In genomic region chr1:5504364-5504740, GRCh38 we compare ENCODE assay signal across 29 cellular contexts.
DNase-seq lines count a peak whose midpoint lies in the region; ATAC-seq, FAIRE-seq and TF ChIP-seq lines count a peak whose summit lies in the region.
"Had no signal": no experiment of that assay in that cellular context is flagged by ENCODE, and none has a peak within 500 bp of the region (broad histone marks: within the 10 kb centered on the region; RNA-seq: fewer than 3 reads in every experiment).

No MANE protein-coding gene starts in this region.

- 22 to 31% (median 25%) methylated on average over 8 of the region's 8 CpGs for WGBS in psoas muscle, 3 donors

- no peaks in the 10 kb centered on the region for H3K36me3 ChIP-seq in bronchial epithelial cell (ENCODE audit: control insufficient read depth, insufficient read depth, low read length)
- H3K36me3 ChIP-seq in psoas muscle (ENCODE audit: insufficient read depth in 1 of 2, low read depth in 1 of 2): no peaks in the 10 kb centered on the region
- H3K36me3 ChIP-seq in upper lobe of right lung: no peaks in the 10 kb centered on the region
- H3K36me3 ChIP-seq: adrenal gland, cardiac muscle cell had no signal

- no peak for TF ChIP-seq RAD21 in Ishikawa (IDR thresholded peaks at IDR 0.05; ENCODE audit: low read depth)

- H3K4me1 ChIP-seq in psoas muscle: no peaks in the 10 kb centered on the region
- H3K4me1 ChIP-seq in upper lobe of right lung: no peaks in the 10 kb centered on the region
- H3K4me1 ChIP-seq: adrenal gland had no signal

- intact Hi-C loops in CD14-positive monocyte (cut with micrococcal nuclease) (no loop called here), psoas muscle (cut with DNase I) (no loop called here), upper lobe of right lung (cut with DNase I) (no loop called here)

- DNase-seq in CD14-positive monocyte (ENCODE audit: low spot score): peak; percentile 26
- DNase-seq in bronchial epithelial cell (ENCODE audit: low read depth): peak; percentile 5
- DNase-seq in psoas muscle: peak; percentile 46 to 74
- no peak for DNase-seq in upper lobe of right lung
- DNase-seq: activated CD4-positive, alpha-beta memory T cell treated with anti-CD3 and anti-CD28 coated beads, Interleukin-2, amount 10 ng/mL, durations not matched to agents 7 days and 5 days; activated CD4-positive, alpha-beta T cell treated with anti-CD3 and anti-CD28 coated beads for 1 hour; activated naive CD4-positive, alpha-beta T cell treated with anti-CD3 and anti-CD28 coated beads, Interleukin-2, amount 10 ng/mL, durations not matched to agents 7 days and 5 days; adrenal gland; DMS153; effector memory CD4-positive, alpha-beta T cell; glutamatergic neuron; NCI-H1092 treated with DMSO at 0.1 percent for 48 hours; NCI-H1694 treated with DMSO at 0.1 percent for 48 hours; NCI-H524 treated with DMSO at 0.1 percent for 48 hours; PC-9; stimulated activated CD4-positive, alpha-beta T cell treated with anti-CD3 and anti-CD28 coated beads, Interleukin-15, amount 100 ng/mL, for 24 hours; stimulated activated CD4-positive, alpha-beta T cell treated with anti-CD3 and anti-CD28 coated beads, Interleukin-4, amount 100 ng/mL, for 4 hours; trophoblast cell had no signal

- H3K27ac Mint-ChIP-seq in CD14-positive monocyte: no peak overlapping the region
- H3K27ac Mint-ChIP-seq in activated T-helper 17 cell treated with anti-CD3 and anti-CD28 coated beads, Interleukin-2, amount 50 U/mL, for 72 hours: no peak overlapping the region
- H3K27ac Mint-ChIP-seq: activated CD4-positive, alpha-beta memory T cell treated with anti-CD3 and anti-CD28 coated beads, Interleukin-2, amount 10 ng/mL, durations not matched to agents 7 days and 5 days; activated naive CD4-positive, alpha-beta T cell treated with anti-CD3 and anti-CD28 coated beads, Interleukin-2, amount 10 ng/mL, durations not matched to agents 7 days and 5 days; mesothelial cell of epicardium; progenitor cell of endocrine pancreas; T-helper 2 cell treated with Interferon-gamma antibody and Interleukin-4, amounts not matched to agents 5 μg/mL and 100 μg/mL, for 36 hours had no signal

- no peaks in the 10 kb centered on the region for H3K4me1 Mint-ChIP-seq in CD14-positive monocyte
- H3K4me1 Mint-ChIP-seq in activated T-helper 17 cell treated with anti-CD3 and anti-CD28 coated beads, Interleukin-2, amount 50 U/mL, for 72 hours: no peaks in the 10 kb centered on the region
- H3K4me1 Mint-ChIP-seq: activated CD4-positive, alpha-beta memory T cell treated with anti-CD3 and anti-CD28 coated beads, Interleukin-2, amount 10 ng/mL, durations not matched to agents 7 days and 5 days; activated naive CD4-positive, alpha-beta T cell treated with anti-CD3 and anti-CD28 coated beads, Interleukin-2, amount 10 ng/mL, durations not matched to agents 7 days and 5 days had no signal

- peaks cover 0 to 2% (median 0%) of the 10 kb centered on the region in 7 donors for H3K9me3 Mint-ChIP-seq in CD14-positive monocyte
- H3K9me3 Mint-ChIP-seq in activated T-helper 17 cell treated with anti-CD3 and anti-CD28 coated beads, Interleukin-2, amount 50 U/mL, for 72 hours: no peaks in the 10 kb centered on the region
- H3K9me3 Mint-ChIP-seq: activated CD4-positive, alpha-beta memory T cell treated with anti-CD3 and anti-CD28 coated beads, Interleukin-2, amount 10 ng/mL, durations not matched to agents 7 days and 5 days; activated naive CD4-positive, alpha-beta T cell treated with anti-CD3 and anti-CD28 coated beads, Interleukin-2, amount 10 ng/mL, durations not matched to agents 7 days and 5 days; mesothelial cell of epicardium; T-helper 2 cell treated with Interferon-gamma antibody and Interleukin-4, amounts not matched to agents 5 μg/mL and 100 μg/mL, for 36 hours had no signal

- peaks cover 2 to 9% (median 7%) of the 10 kb centered on the region in 3 donors for H3K27me3 Mint-ChIP-seq in CD14-positive monocyte (ENCODE audit: low read depth in 3 of 3)
- no peaks in the 10 kb centered on the region for H3K27me3 Mint-ChIP-seq in activated T-helper 17 cell treated with anti-CD3 and anti-CD28 coated beads, Interleukin-2, amount 50 U/mL, for 72 hours
- H3K27me3 Mint-ChIP-seq: activated CD4-positive, alpha-beta memory T cell treated with anti-CD3 and anti-CD28 coated beads, Interleukin-2, amount 10 ng/mL, durations not matched to agents 7 days and 5 days had no signal

- H3K4me3 ChIP-seq in bronchial epithelial cell (ENCODE audit: low read depth, low read length): no peak overlapping the region
- no peak overlapping the region for H3K4me3 ChIP-seq in psoas muscle
- H3K4me3 ChIP-seq in upper lobe of right lung: no peak overlapping the region
- H3K4me3 ChIP-seq: adrenal gland, cardiac muscle cell, coronary artery, PC-9 had no signal

- no peak for FAIRE-seq in bronchial epithelial cell (lab: Jason Lieb, UNC)
- FAIRE-seq: GM12892 had no signal

- H3K27me3 ChIP-seq in bronchial epithelial cell (ENCODE audit: control insufficient read depth, insufficient read depth, low read length): no peaks in the 10 kb centered on the region
- H3K27me3 ChIP-seq in psoas muscle (ENCODE audit: insufficient read depth in 3 of 3, low read length in 2 of 3): peaks cover 0 to 5% (median 4%) of the 10 kb centered on the region in 3 donors
- H3K27me3 ChIP-seq in upper lobe of right lung: peaks cover 22% of the 10 kb centered on the region
- H3K27me3 ChIP-seq: adrenal gland, cardiac muscle cell had no signal

- no peak overlapping the region for H3K4me3 Mint-ChIP-seq in CD14-positive monocyte
- H3K4me3 Mint-ChIP-seq in activated T-helper 17 cell treated with anti-CD3 and anti-CD28 coated beads, Interleukin-2, amount 50 U/mL, for 72 hours: no peak overlapping the region
- H3K4me3 Mint-ChIP-seq: activated CD4-positive, alpha-beta memory T cell treated with anti-CD3 and anti-CD28 coated beads, Interleukin-2, amount 10 ng/mL, durations not matched to agents 7 days and 5 days; activated naive CD4-positive, alpha-beta T cell treated with anti-CD3 and anti-CD28 coated beads, Interleukin-2, amount 10 ng/mL, durations not matched to agents 7 days and 5 days; mesothelial cell of epicardium; T-helper 2 cell treated with Interferon-gamma antibody and Interleukin-4, amounts not matched to agents 5 μg/mL and 100 μg/mL, for 36 hours had no signal

- no peak for TF ChIP-seq CTCF in CD14-positive monocyte (IDR thresholded peaks at IDR 0.05)
- TF ChIP-seq CTCF in bronchial epithelial cell (IDR thresholded peaks at IDR 0.05; ENCODE audit: insufficient read depth, low read length, severe bottlenecking): no peak
- TF ChIP-seq CTCF in psoas muscle (IDR thresholded peaks at IDR 0.05): no peak
- no peak for TF ChIP-seq CTCF in upper lobe of right lung (IDR thresholded peaks at IDR 0.05)

- H3K9me3 ChIP-seq in psoas muscle (no peaks in the 10 kb centered on the region), upper lobe of right lung (no peaks in the 10 kb centered on the region)
- H3K9me3 ChIP-seq: adrenal gland had no signal

- no peak for TF ChIP-seq EP300 in Ishikawa (IDR thresholded peaks at IDR 0.05; ENCODE audit: borderline replicate concordance)

- ATAC-seq in psoas muscle: peak in 2 of 4 donors; percentile 40 to 54
- no peak for ATAC-seq in activated T-helper 17 cell treated with anti-CD3 and anti-CD28 coated beads, Interleukin-2, amount 50 U/mL, for 72 hours (replicated peaks)
- no peak for ATAC-seq in HG02970 (IDR thresholded peaks at IDR 0.05; ENCODE audit: low FRiP score, unreplicated experiment)
- no peak for ATAC-seq in upper lobe of right lung
- ATAC-seq in HG03196 (IDR thresholded peaks at IDR 0.05; ENCODE audit: unreplicated experiment): no peak
- ATAC-seq: HCT116 had no signal

- H3K36me3 Mint-ChIP-seq in CD14-positive monocyte: no peaks in the 10 kb centered on the region
- H3K36me3 Mint-ChIP-seq in activated T-helper 17 cell treated with anti-CD3 and anti-CD28 coated beads, Interleukin-2, amount 50 U/mL, for 72 hours (ENCODE audit: low read depth): no peaks in the 10 kb centered on the region
- H3K36me3 Mint-ChIP-seq: activated naive CD4-positive, alpha-beta T cell treated with anti-CD3 and anti-CD28 coated beads, Interleukin-2, amount 10 ng/mL, durations not matched to agents 7 days and 5 days; mesothelial cell of epicardium had no signal

- H3K27ac ChIP-seq in psoas muscle: no peak overlapping the region
- H3K27ac ChIP-seq in upper lobe of right lung: no peak overlapping the region
- H3K27ac ChIP-seq: adrenal gland, cardiac muscle cell, PC-9 had no signal

TF ChIP-seq in Ishikawa, 13 proteins besides CTCF, POLR2A, EP300 and RAD21 (continues in another document):
- TF ChIP-seq NFIC (IDR thresholded peaks at IDR 0.05) (peak; percentile 39), TCF12 (IDR thresholded peaks at IDR 0.05; ENCODE audit: low read depth) (peak; percentile 36; the same call in 1 of the 2 replicates), FOXM1 (IDR thresholded peaks at IDR 0.05; ENCODE audit: borderline replicate concordance, low read depth) (no peak), YY1 (IDR thresholded peaks at IDR 0.05; ENCODE audit: low read depth) (no peak), EGR1 (IDR thresholded peaks at IDR 0.05) (no peak), CREB1 (IDR thresholded peaks at IDR 0.05; ENCODE audit: low read depth) (no peak), ZBTB7A (IDR thresholded peaks at IDR 0.05; ENCODE audit: low read depth) (0 out of 2 replicates have a peak, but pooled peaks have one; percentile 9), CEBPB (IDR thresholded peaks at IDR 0.05) (no peak), REST (IDR thresholded peaks at IDR 0.05; ENCODE audit: low read depth) (no peak)
